ENCODE assay signal across 10 cellular contexts in genomic region chr3:142976621-142977398, GRCh38. TPM values are rescaled to one million over a fixed set of nuclear protein-coding genes. Genes with fewer than 3 reads are reported as not detected.
DNase-seq lines count a peak whose midpoint lies in the region; ATAC-seq and TF ChIP-seq lines count a peak whose summit lies in the region.
"Had no signal": no experiment of that assay in that cellular context is flagged by ENCODE, and none has a peak within 500 bp of the region (broad histone marks: within the 10 kb centered on the region; RNA-seq: fewer than 3 reads in every experiment).

No MANE protein-coding gene starts in this region.

- DNase-seq in SHP77 (lab: John Stamatoyannopoulos, UW) (peak; percentile 49 to 76), SHP77 treated with DMSO at 0.1 percent for 48 hours (lab: John Stamatoyannopoulos, UW) (no peak), astrocyte of the cerebellum (ENCODE audit: low read depth) (peak; percentile 92), kidney epithelial cell (ENCODE audit: low read depth) (peak; percentile 93), uterus (peak; percentile 42 to 68), NCI-H2107 (lab: John Stamatoyannopoulos, UW) (no peak), type B pancreatic cell (ENCODE audit: extremely low spot score, unreplicated experiment) (no peak)

- TF ChIP-seq POLR2A in uterus (IDR thresholded peaks at IDR 0.05): no peak

- no peaks in the 10 kb centered on the region for H3K9me3 ChIP-seq in uterus
- H3K9me3 ChIP-seq: Peyer's patch, tibial nerve had no signal

- ATAC-seq in GM18520 (IDR thresholded peaks at IDR 0.05; ENCODE audit: unreplicated experiment): no peak

- H3K27me3 Mint-ChIP-seq in type B pancreatic cell: peaks cover 10% of the 10 kb centered on the region

- no peaks in the 10 kb centered on the region for H3K27me3 ChIP-seq in kidney epithelial cell (ENCODE audit: control insufficient read depth, insufficient read depth, low read length)
- no peaks in the 10 kb centered on the region for H3K27me3 ChIP-seq in uterus
- H3K27me3 ChIP-seq: Peyer's patch had no signal

- H3K36me3 ChIP-seq in kidney epithelial cell (ENCODE audit: control insufficient read depth, insufficient read depth, low read length) (no peaks in the 10 kb centered on the region), uterus (no peaks in the 10 kb centered on the region)
- H3K36me3 ChIP-seq: Peyer's patch, tibial nerve had no signal

- no peak overlapping the region for H3K4me3 ChIP-seq in astrocyte of the cerebellum (ENCODE audit: low read depth, low read length)
- no peak overlapping the region for H3K4me3 ChIP-seq in kidney epithelial cell (ENCODE audit: low read depth, low read length)
- H3K4me3 ChIP-seq in uterus: no peak overlapping the region
- H3K4me3 ChIP-seq: Peyer's patch, tibial nerve had no signal

- no peak overlapping the region for H3K27ac ChIP-seq in uterus
- H3K27ac ChIP-seq: Peyer's patch, tibial nerve had no signal

- peaks cover 7% of the 10 kb centered on the region for H3K4me1 Mint-ChIP-seq in type B pancreatic cell (ENCODE audit: unreplicated experiment)

- in situ Hi-C loops in astrocyte of the cerebellum (cut with HindIII; ENCODE audit: low sequenced_read_pairs): loop anchor here (25.0 kb wide), 1 partner anchor 140 kb away; no protein-coding TSS in a partner anchor

- no peak for TF ChIP-seq CTCF in astrocyte of the cerebellum (IDR thresholded peaks at IDR 0.05; ENCODE audit: low read depth, low read length, missing control alignments)
- no peak for TF ChIP-seq CTCF in kidney epithelial cell (IDR thresholded peaks at IDR 0.05; ENCODE audit: insufficient read depth, low read length, poor library complexity, severe bottlenecking)
- TF ChIP-seq CTCF in uterus (IDR thresholded peaks at IDR 0.05): no peak
- TF ChIP-seq CTCF in type B pancreatic cell (conservative IDR thresholded peaks at IDR 0.05): no peak

- no peaks in the 10 kb centered on the region for H3K4me1 ChIP-seq in uterus
- H3K4me1 ChIP-seq: Peyer's patch had no signal

- H3K4me3 Mint-ChIP-seq in type B pancreatic cell: no peak overlapping the region

- H3K9me3 Mint-ChIP-seq in type B pancreatic cell: no peaks in the 10 kb centered on the region

- H3K36me3 Mint-ChIP-seq in type B pancreatic cell: no peaks in the 10 kb centered on the region

- no peak overlapping the region for H3K27ac Mint-ChIP-seq in type B pancreatic cell

- intact Hi-C loops in uterus (cut with DNase I; ENCODE audit: low total_unique reads): no loop called here

RNA-seq across cellular contexts. Expression of gene PAQR9, which starts 13.3 kb away (rescaled TPM):
- total RNA-seq in kidney epithelial cell (0.08 and 0.48 TPM in 2 replicates), uterus (under 1 TPM in 1 of 4 donors, not detected in 3; 0.14 TPM), type B pancreatic cell (ENCODE audit: low replicate concordance) (0.12 and 0.58 TPM in 2 replicates)
- total RNA-seq: Peyer's patch, tibial nerve had no signal

RNA-seq across cellular contexts. Expression of gene U2SURP, which starts 24.6 kb away (rescaled TPM):
- total RNA-seq in kidney epithelial cell (56.1 and 60.6 TPM in 2 replicates), uterus (100 to 1,000 TPM in 2 of 4 donors, 10 to 100 TPM in 2; 43.3 to 178 (median 87.2) TPM), type B pancreatic cell (ENCODE audit: low replicate concordance) (85.7 and 129 TPM in 2 replicates)

Comparison
In these comparisons a context has a peak if more than half of its experiments do, and no peak if none do; other contexts are left out.
1. DNase-seq: peak in SHP77 (2 of 2), astrocyte of the cerebellum (single experiment), kidney epithelial cell (single experiment) and uterus (2 of 2); none in SHP77 treated with DMSO at 0.1 percent for 48 hours (single experiment), NCI-H2107 (single experiment) and type B pancreatic cell (single experiment).